Comparison of ENCODE assay signal across 8 cellular contexts in the genomic region with DNA sequence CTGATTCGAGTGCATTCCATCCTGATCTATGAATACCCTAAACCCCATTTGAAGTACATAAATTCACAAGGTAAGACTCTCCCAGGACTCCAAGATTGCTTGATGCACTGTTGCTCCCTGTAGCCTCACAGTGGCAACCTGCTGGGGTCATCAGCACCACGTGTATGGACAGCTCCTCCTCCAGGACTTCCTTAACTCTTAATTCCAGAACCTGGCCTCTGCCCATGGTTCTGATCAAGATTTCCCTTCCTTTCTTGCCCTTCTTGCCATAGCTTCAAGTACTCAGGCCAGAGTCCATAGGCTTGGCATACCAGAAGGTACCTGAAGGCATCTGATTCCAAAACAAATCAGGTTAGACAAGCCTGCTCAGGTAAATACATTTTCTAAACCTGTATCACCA. TPM values are rescaled to one million over a fixed set of nuclear protein-coding genes. Genes with fewer than 3 reads are reported as not detected.
A peak's percentile ranks its signal among the peaks of the same experiment; 100 is the strongest.
DNase-seq lines count a peak whose midpoint lies in the region; ATAC-seq, FAIRE-seq and TF ChIP-seq lines count a peak whose summit lies in the region.

No MANE protein-coding gene starts in this region.

- no peak overlapping the region for H3K27ac Mint-ChIP-seq in glutamatergic neuron (ENCODE audit: unreplicated experiment)

- H3K36me3 Mint-ChIP-seq in glutamatergic neuron (ENCODE audit: unreplicated experiment), result no peaks in the 10 kb centered on the region

- H3K9me3 ChIP-seq in adrenal gland (replicated peaks in 1 of 3) (no peaks in the 10 kb centered on the region), keratinocyte (ENCODE audit: control insufficient read depth, low read depth, low read length) (no peaks in the 10 kb centered on the region)

- H3K9ac ChIP-seq in keratinocyte (ENCODE audit: control insufficient read depth, extremely low read depth, insufficient read depth, low read length), result no peak overlapping the region

- H3K4me1 ChIP-seq in adrenal gland (replicated peaks in 1 of 2), result no peaks in the 10 kb centered on the region
- no peaks in the 10 kb centered on the region for H3K4me1 ChIP-seq in keratinocyte (ENCODE audit: control insufficient read depth, extremely low read depth, insufficient read depth, low read length)

- TF ChIP-seq POLR2A in adrenal gland (IDR thresholded peaks at IDR 0.05), result no peak

- H3K27me3 ChIP-seq in adrenal gland, result no peaks in the 10 kb centered on the region
- H3K27me3 ChIP-seq in keratinocyte (ENCODE audit: control insufficient read depth, extremely low read depth, insufficient read depth, low read length), result peaks cover 6% of the 10 kb centered on the region

- H4K20me1 ChIP-seq in keratinocyte (ENCODE audit: control insufficient read depth, extremely low read depth, insufficient read depth, low read length), result no peaks in the 10 kb centered on the region

- intact Hi-C loops in adrenal gland (cut with DNase I), result no loop called here

- TF ChIP-seq CTCF in adrenal gland (IDR thresholded peaks at IDR 0.05) (no peak), keratinocyte (optimal IDR thresholded peaks at IDR 0.05 in 1 of 3, IDR thresholded peaks at IDR 0.05 in 1 of 3, conservative IDR thresholded peaks at IDR 0.05 in 1 of 3; ENCODE audit: extremely low read depth in 1 of 3, insufficient read depth in 2 of 3, low read length in 3 of 3) (no peak), glutamatergic neuron (IDR thresholded peaks at IDR 0.05; ENCODE audit: partially characterized antibody, unreplicated experiment) (no peak)

- H3K4me1 Mint-ChIP-seq in glutamatergic neuron (ENCODE audit: low read depth, unreplicated experiment), result no peaks in the 10 kb centered on the region

- H3K36me3 ChIP-seq in adrenal gland (replicated peaks in 1 of 2), result no peaks in the 10 kb centered on the region
- H3K36me3 ChIP-seq in keratinocyte (ENCODE audit: control insufficient read depth in 2 of 2, extremely low read depth in 1 of 2, insufficient read depth in 2 of 2, low read length in 2 of 2), result no peaks in the 10 kb centered on the region

- no peak overlapping the region for H2AFZ ChIP-seq in keratinocyte (ENCODE audit: control insufficient read depth, low read length)

- 0 to 12% (median 5%) methylated on average over 2 of the region's 2 CpGs for WGBS in adrenal gland, 4 donors

- dilution Hi-C loops in keratinocyte (cut with MboI; ENCODE audit: extremely low pct_ligation_motif_present, low sequenced_read_pairs), result no loop called here

- DNase-seq in AG08395 (ENCODE audit: low spot score), result peak; percentile 39
- peak; percentile 51 for DNase-seq in HT1080 (ENCODE audit: low read depth)
- peak; percentile 47 to 72 (median 61) for DNase-seq in adrenal gland
- DNase-seq in keratinocyte (ENCODE audit: low read depth, low spot score), result peak; percentile 42
- no peak for DNase-seq in glutamatergic neuron
- no peak for DNase-seq in hippocampal formation (lab: John Stamatoyannopoulos, UW)
- no peak for DNase-seq in NCI-H187 (lab: John Stamatoyannopoulos, UW)

- H3K9me1 ChIP-seq in keratinocyte (ENCODE audit: control insufficient read depth, extremely low read depth, insufficient read depth, low read length), result no peaks in the 10 kb centered on the region

- H3K27ac ChIP-seq in adrenal gland (no peak overlapping the region), keratinocyte (ENCODE audit: control insufficient read depth, insufficient read depth, low read length) (no peak overlapping the region)

- no peak overlapping the region for H3K4me2 ChIP-seq in keratinocyte (ENCODE audit: control insufficient read depth, extremely low read depth, insufficient read depth, low read depth, low read length)

- H3K4me3 ChIP-seq in adrenal gland (no peak overlapping the region), keratinocyte (ENCODE audit: control insufficient read depth in 2 of 3, extremely low read depth in 1 of 3, insufficient read depth in 2 of 3, low read depth in 1 of 3, low read length in 3 of 3) (no peak overlapping the region)

- peak; percentile 72 for FAIRE-seq in keratinocyte (lab: Jason Lieb, UNC)

- H3K79me2 ChIP-seq in keratinocyte (ENCODE audit: control insufficient read depth, insufficient read depth, low read length), result no peaks in the 10 kb centered on the region

- no peak overlapping the region for H3K4me3 Mint-ChIP-seq in glutamatergic neuron (ENCODE audit: unreplicated experiment)

- no peaks in the 10 kb centered on the region for H3K9me3 Mint-ChIP-seq in glutamatergic neuron (ENCODE audit: unreplicated experiment)

- no peak for ATAC-seq in GM19328 (IDR thresholded peaks at IDR 0.05; ENCODE audit: unreplicated experiment)

- H3K27me3 Mint-ChIP-seq in glutamatergic neuron (ENCODE audit: unreplicated experiment), result no peaks in the 10 kb centered on the region

RNA-seq across cellular contexts. Expression of gene NLK, which starts 34.0 kb away (rescaled TPM):
- 26.4 and 28.9 TPM in 2 replicates for total RNA-seq in HT1080 (2014; rRNA removed; shearing (Covaris generic))
- 25.1 and 29.2 TPM in 2 replicates for polyA plus RNA-seq in HT1080 (2015; cell fraction: cytosol; rRNA removed)
- 37.2 and 45.1 TPM in 2 replicates for polyA plus RNA-seq in HT1080 (2015; cell fraction: nucleus; rRNA removed)
- total RNA-seq in adrenal gland (10 to 100 TPM; 34.7 to 86.1 (median 67.6) TPM), glutamatergic neuron (ENCODE audit: unreplicated experiment) (33.8 TPM)
- polyA plus RNA-seq in adrenal gland (10 to 100 TPM; 35.7 to 55.5 (median 40.8) TPM), keratinocyte (12.8 to 21.4 TPM (median 20.9 TPM) in 3 replicates)
- polyA plus RNA-seq in keratinocyte (2011; ENCODE audit: low read depth), result 2.5 TPM
- polyA plus RNA-seq in keratinocyte (2011; cell fraction: cytosol; rRNA removed), result 7.8 and 16.3 TPM in 2 replicates
- polyA plus RNA-seq in keratinocyte (2011; cell fraction: nucleus; rRNA removed), result 24.3 and 25.3 TPM in 2 replicates
- 7.4 and 9.5 TPM in 2 replicates for polyA plus RNA-seq in keratinocyte (2012; ENCODE audit: low replicate concordance)
- 22.9 to 47.5 TPM (median 24.4 TPM) in 3 replicates for polyA minus RNA-seq in keratinocyte
- 13.6 TPM for polyA minus RNA-seq in keratinocyte (2011; cell fraction: cytosol; rRNA and poly(A)+ RNA removed)
- polyA minus RNA-seq in keratinocyte (2011; cell fraction: nucleus; rRNA and poly(A)+ RNA removed), result 29.8 and 41.3 TPM in 2 replicates

Comparison
In these comparisons a context has a peak if more than half of its experiments do, and no peak if none do; other contexts are left out.
1. DNase-seq: peak in AG08395 (single experiment), HT1080 (single experiment), adrenal gland (7 of 7) and keratinocyte (single experiment); none in glutamatergic neuron (single experiment), hippocampal formation (0 of 2) and NCI-H187 (0 of 2).